ENCODE assay signal across 20 cellular contexts in genomic region chr4:158042591-158043030, GRCh38.
A peak's percentile ranks its signal among the peaks of the same experiment; 100 is the strongest.
DNase-seq lines count a peak whose midpoint lies in the region; ATAC-seq and TF ChIP-seq lines count a peak whose summit lies in the region.
"Had no signal": no experiment of that assay in that cellular context is flagged by ENCODE, and none has a peak within 500 bp of the region (broad histone marks: within the 10 kb centered on the region; RNA-seq: fewer than 3 reads in every experiment).

No MANE protein-coding gene starts in this region.

- no peak overlapping the region for H3K4me3 ChIP-seq in AG04449 (ENCODE audit: low read depth, low read length)
- no peak overlapping the region for H3K4me3 ChIP-seq in brain microvascular endothelial cell (ENCODE audit: low read depth, low read length)
- H3K4me3 ChIP-seq in lower lobe of right lung, result no peak overlapping the region
- H3K4me3 ChIP-seq: GM23338, prostate gland had no signal

- POLR2A ChIA-PET in AG04449 (lab: Yijun Ruan, JAX), result no interaction called here

- TF ChIP-seq CTCF in AG04449 (IDR thresholded peaks at IDR 0.05; ENCODE audit: insufficient read depth, low read length, missing control alignments) (no peak), brain microvascular endothelial cell (IDR thresholded peaks at IDR 0.05; ENCODE audit: low read depth, low read length, missing control alignments) (no peak), lower lobe of right lung (IDR thresholded peaks at IDR 0.05) (no peak)

- H3K27me3 ChIP-seq in brain microvascular endothelial cell (replicated peaks) (no peaks in the 10 kb centered on the region), lower lobe of right lung (ENCODE audit: low read depth) (no peaks in the 10 kb centered on the region)

- in situ Hi-C loops in brain microvascular endothelial cell (cut with HindIII; ENCODE audit: low pct_ligation_motif_present, low sequenced_read_pairs), result no loop called here

- peaks cover 7% of the 10 kb centered on the region for H3K9me3 ChIP-seq in lower lobe of right lung
- H3K9me3 ChIP-seq: prostate gland had no signal

- H3K36me3 ChIP-seq in brain microvascular endothelial cell (replicated peaks) (no peaks in the 10 kb centered on the region), lower lobe of right lung (no peaks in the 10 kb centered on the region)
- H3K36me3 ChIP-seq: prostate gland had no signal

- ATAC-seq in lower lobe of right lung (no peak), HG02973 (IDR thresholded peaks at IDR 0.05; ENCODE audit: unreplicated experiment) (no peak)
- no peak for ATAC-seq in stimulated activated naive CD8-positive, alpha-beta T cell treated with anti-CD3 and anti-CD28 coated beads, Interleukin-15, Interleukin-2, amounts not matched to agents 100 U/mL and 50 U/mL, for 24 hours
- ATAC-seq: GM23338, T-helper 17 cell had no signal

- intact Hi-C loops in lower lobe of right lung (cut with DNase I), result no loop called here

- peak; percentile 53 for DNase-seq in AG04449 (ENCODE audit: low read depth, low spot score)
- DNase-seq in HS-27A (ENCODE audit: low read depth), result peak; percentile 59
- no peak for DNase-seq in brain microvascular endothelial cell
- peak; percentile 74 for DNase-seq in iris pigment epithelial cell (ENCODE audit: low read depth)
- DNase-seq in lower lobe of right lung, result no peak
- DNase-seq in NCI-H2171 treated with DMSO at 0.1 percent for 48 hours (lab: John Stamatoyannopoulos, UW), result no peak
- DNase-seq in stimulated activated naive CD8-positive, alpha-beta T cell treated with anti-CD3 and anti-CD28 coated beads, Interleukin-15, Interleukin-2, amounts not matched to agents 100 U/mL and 50 U/mL, for 24 hours, result no peak
- DNase-seq: activated CD4-positive, CD25-positive, alpha-beta regulatory T cell treated with anti-CD3 and anti-CD28 coated beads, Interleukin-2, amount 50 U/mL, for 72 hours; activated naive CD4-positive, alpha-beta T cell treated with Interleukin-2 at 50 U/mL for 16 hours; caudate nucleus; DMS153; hippocampal formation; left cardiac atrium; NCI-H1048; NCI-H2107; stimulated activated CD4-positive, alpha-beta T cell treated with anti-CD3 and anti-CD28 coated beads, Interleukin-15, amount 100 ng/mL, for 24 hours; T-helper 17 cell had no signal

- peak overlapping the region; percentile 36 for H3K27ac ChIP-seq in brain microvascular endothelial cell
- H3K27ac ChIP-seq in lower lobe of right lung, result no peak overlapping the region
- H3K27ac ChIP-seq: prostate gland had no signal

- CTCF ChIA-PET in AG04449 (lab: Yijun Ruan, JAX), result no interaction called here

- no peaks in the 10 kb centered on the region for H3K4me1 ChIP-seq in lower lobe of right lung
- H3K4me1 ChIP-seq: prostate gland had no signal

Comparison
In these comparisons a context has a peak if more than half of its experiments do, and no peak if none do; other contexts are left out.
1. DNase-seq: peak in AG04449 (single experiment), HS-27A (single experiment) and iris pigment epithelial cell (single experiment); none in brain microvascular endothelial cell (single experiment), lower lobe of right lung (single experiment), NCI-H2171 treated with DMSO at 0.1 percent for 48 hours (single experiment) and stimulated activated naive CD8-positive, alpha-beta T cell treated with anti-CD3 and anti-CD28 coated beads, Interleukin-15, Interleukin-2, amounts not matched to agents 100 U/mL and 50 U/mL, for 24 hours (single experiment).